Comparison of ENCODE assay signal across 13 cellular contexts in the genomic region with DNA sequence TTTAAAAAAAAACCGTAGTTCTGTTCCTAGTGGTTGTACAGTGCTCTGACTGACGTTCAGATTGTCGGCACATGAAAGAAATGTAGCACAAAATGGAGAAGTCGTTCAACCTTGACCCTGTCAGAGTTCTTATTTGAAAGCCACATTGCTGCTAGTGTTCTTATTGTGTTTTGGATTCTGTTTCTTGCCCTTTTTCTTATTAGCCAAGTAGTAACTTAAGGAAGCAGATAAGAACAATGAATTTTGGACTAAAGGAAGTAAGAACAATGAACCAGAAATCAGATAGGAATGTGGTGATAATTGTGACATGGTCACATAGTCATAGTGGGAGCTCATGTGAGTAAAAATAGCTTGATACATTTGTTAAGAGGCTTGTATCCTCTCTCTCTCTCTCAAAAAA. TPM values are rescaled to one million over a fixed set of nuclear protein-coding genes. Genes with fewer than 3 reads are reported as not detected.
DNase-seq lines count a peak whose midpoint lies in the region; ATAC-seq and TF ChIP-seq lines count a peak whose summit lies in the region.
"Had no signal": no experiment of that assay in that cellular context is flagged by ENCODE, and none has a peak within 500 bp of the region (broad histone marks: within the 10 kb centered on the region; RNA-seq: fewer than 3 reads in every experiment).

No MANE protein-coding gene starts in this region.

- no peak overlapping the region for H4K91ac ChIP-seq in IMR-90 (ENCODE audit: insufficient read depth, low read depth, low read length)

- H2AK5ac ChIP-seq in IMR-90 (ENCODE audit: low read depth, low read length), result no peak overlapping the region

- H4K20me1 ChIP-seq in IMR-90 (ENCODE audit: insufficient read depth, low read length), result no peaks in the 10 kb centered on the region

- no peak overlapping the region for H2AFZ ChIP-seq in IMR-90 (replicated peaks; ENCODE audit: low read length, poor library complexity)

- H3K4me3 ChIP-seq in BJ (ENCODE audit: low read depth, low read length), result no peak overlapping the region
- no peak overlapping the region for H3K4me3 ChIP-seq in IMR-90 (ENCODE audit: insufficient read depth, low read depth, low read length)
- H3K4me3 ChIP-seq: HAP-1 had no signal

- TF ChIP-seq CTCF in BJ (IDR thresholded peaks at IDR 0.05; ENCODE audit: insufficient read depth, low read depth, low read length) (no peak), IMR-90 (conservative IDR thresholded peaks at IDR 0.05; ENCODE audit: low read depth, low read length) (no peak)

- H3K4me1 ChIP-seq in IMR-90 (ENCODE audit: control insufficient read depth, insufficient read depth, low read length), result no peaks in the 10 kb centered on the region; the same call in 1 of the 2 replicates
- H3K4me1 ChIP-seq: HAP-1 had no signal

- H2BK120ac ChIP-seq in IMR-90 (ENCODE audit: low read depth, low read length), result no peak overlapping the region

- no peak for TF ChIP-seq RAD21 in IMR-90 (IDR thresholded peaks at IDR 0.05; ENCODE audit: low read length)

- no peak overlapping the region for H3K27ac ChIP-seq in IMR-90 (ENCODE audit: insufficient read depth, low read length)
- H3K27ac ChIP-seq: C4-2B had no signal

- H3K4me3 Mint-ChIP-seq in memory B cell, result no peak overlapping the region

- H3K9me3 Mint-ChIP-seq in memory B cell, result no peaks in the 10 kb centered on the region

- peaks cover 28% of the 10 kb centered on the region for H3K36me3 Mint-ChIP-seq in memory B cell

- DNase-seq in BJ (ENCODE audit: low read depth) (peak; percentile 13), IMR-90 (peak; percentile 13), dermis microvascular lymphatic vessel endothelial cell (ENCODE audit: low read depth in 2 of 2) (peak; percentile 41 to 91), memory B cell (ENCODE audit: low spot score in 2 of 2) (no peak), middle frontal gyrus (ENCODE audit: extremely low spot score, low spot score) (no peak)
- DNase-seq: activated CD4-positive, alpha-beta T cell treated with anti-CD3 and anti-CD28 coated beads for 4 hours; kidney; NCI-H2227 treated with DMSO at 0.1 percent for 48 hours had no signal

- H4K5ac ChIP-seq in IMR-90 (ENCODE audit: low read depth, low read length), result no peak overlapping the region

- H2BK20ac ChIP-seq in IMR-90 (ENCODE audit: low read depth, low read length), result no peak overlapping the region

- no peaks in the 10 kb centered on the region for H3K27me3 Mint-ChIP-seq in memory B cell

- no peak overlapping the region for H2BK5ac ChIP-seq in IMR-90 (ENCODE audit: low read depth, low read length, poor library complexity, severe bottlenecking)

- WGBS in IMR-90 (ENCODE audit: extremely low coverage in 2 of 2, insufficient read length in 1 of 2), 2 experiments, result 87% methylated on average over 3 of the region's 4 CpGs; no CpG with 5 or more reads in 1 of the 2 experiments

- no peak overlapping the region for H3K9ac ChIP-seq in IMR-90 (ENCODE audit: low read depth, low read length)

- peaks cover 4% of the 10 kb centered on the region for H3K4me1 Mint-ChIP-seq in memory B cell

- H3K14ac ChIP-seq in IMR-90 (replicated peaks; ENCODE audit: low read depth, low read length), result no peak overlapping the region

- H3K9me3 ChIP-seq in IMR-90 (ENCODE audit: control insufficient read depth, insufficient read depth, low read length), result no peaks in the 10 kb centered on the region
- H3K9me3 ChIP-seq: HAP-1 had no signal

- H4K8ac ChIP-seq in IMR-90 (ENCODE audit: low read depth in 2 of 2, low read length in 2 of 2), result no peak overlapping the region

- H3K9me1 ChIP-seq in IMR-90 (ENCODE audit: insufficient read depth, low read length), result no peaks in the 10 kb centered on the region

- TF ChIP-seq POLR2A in IMR-90 (IDR thresholded peaks at IDR 0.05; ENCODE audit: low read depth, low read length), result no peak

- peaks cover 0 to 2% of the 10 kb centered on the region in 2 experiments; a peak in 1 of 4 replicates for H3K79me1 ChIP-seq in IMR-90 (ENCODE audit: low read depth in 1 of 2, low read length in 2 of 2)

- ATAC-seq in IMR-90 (ENCODE audit: low read depth) (no peak), memory B cell (ENCODE audit: low read depth) (no peak), GM19455 (IDR thresholded peaks at IDR 0.05; ENCODE audit: unreplicated experiment) (no peak), HG02885 (IDR thresholded peaks at IDR 0.05; ENCODE audit: poor library complexity, unreplicated experiment) (no peak), HG02798 (IDR thresholded peaks at IDR 0.05; ENCODE audit: poor library complexity, unreplicated experiment) (no peak)

- dilution Hi-C loops in IMR-90 (cut with HindIII; ENCODE audit: low sequenced_read_pairs, unreplicated experiment), result no loop called here

- no peak overlapping the region for H3K56ac ChIP-seq in IMR-90 (ENCODE audit: extremely low read depth, insufficient read depth, low read length)

- no TSS peak for BruUV-seq in IMR-90 (replicated peaks; lab: Mats Ljungman, UMichigan)

- no peak overlapping the region for H2AK9ac ChIP-seq in IMR-90 (replicated peaks; ENCODE audit: low read depth, low read length, poor library complexity)

- POLR2A ChIA-PET in BJ (lab: Charles Lee), result no interaction called here
- POLR2A ChIA-PET in IMR-90 (lab: Charles Lee; ENCODE audit: unreplicated experiment), result no interaction called here

- peak overlapping the region; percentile 75 for H3K27ac Mint-ChIP-seq in memory B cell

- in situ Hi-C loops in IMR-90 (cut with MboI; ENCODE audit: low sequenced_read_pairs), result no loop called here

- H3K36me3 ChIP-seq in BJ (ENCODE audit: control insufficient read depth, insufficient read depth, low read length) (peaks cover 3% of the 10 kb centered on the region), IMR-90 (ENCODE audit: control insufficient read depth, insufficient read depth, low read length) (peaks cover 13% of the 10 kb centered on the region)

- H3K27me3 ChIP-seq in BJ (ENCODE audit: control insufficient read depth, insufficient read depth, low read length) (no peaks in the 10 kb centered on the region), IMR-90 (ENCODE audit: control insufficient read depth, insufficient read depth, low read length) (no peaks in the 10 kb centered on the region)

- no peak overlapping the region for H3K4me2 ChIP-seq in IMR-90 (ENCODE audit: low read depth, low read length)

- CTCF ChIA-PET in BJ (lab: Yijun Ruan, JAX), result interaction anchor here (1.2 to 4.4 kb wide), 5 partner anchors 10 to 143 kb away, joined by 3 to 29 read pairs (median 7); no protein-coding TSS in a partner anchor
- CTCF ChIA-PET in IMR-90 (lab: Yijun Ruan, JAX), result no interaction called here

- no peak overlapping the region for H3K23ac ChIP-seq in IMR-90 (ENCODE audit: low read depth, low read length)

- H3K18ac ChIP-seq in IMR-90 (ENCODE audit: low read depth, low read length), result no peak overlapping the region

- intact Hi-C loops in IMR-90 (cut with micrococcal nuclease), result no loop called here

- H2BK15ac ChIP-seq in IMR-90 (ENCODE audit: low read depth, low read length), result no peak overlapping the region

- H3K4ac ChIP-seq in IMR-90 (ENCODE audit: low read depth, low read length), result no peak overlapping the region

TF ChIP-seq in IMR-90, 13 proteins besides CTCF, POLR2A, EP300 and RAD21:
- TF ChIP-seq, protein P1, sequence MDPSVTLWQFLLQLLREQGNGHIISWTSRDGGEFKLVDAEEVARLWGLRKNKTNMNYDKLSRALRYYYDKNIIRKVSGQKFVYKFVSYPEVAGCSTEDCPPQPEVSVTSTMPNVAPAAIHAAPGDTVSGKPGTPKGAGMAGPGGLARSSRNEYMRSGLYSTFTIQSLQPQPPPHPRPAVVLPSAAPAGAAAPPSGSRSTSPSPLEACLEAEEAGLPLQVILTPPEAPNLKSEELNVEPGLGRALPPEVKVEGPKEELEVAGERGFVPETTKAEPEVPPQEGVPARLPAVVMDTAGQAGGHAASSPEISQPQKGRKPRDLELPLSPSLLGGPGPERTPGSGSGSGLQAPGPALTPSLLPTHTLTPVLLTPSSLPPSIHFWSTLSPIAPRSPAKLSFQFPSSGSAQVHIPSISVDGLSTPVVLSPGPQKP (IDR thresholded peaks at IDR 0.05; ENCODE audit: borderline replicate concordance, low read depth, low read length), result no peak
- TF ChIP-seq RCOR1 (IDR thresholded peaks at IDR 0.05; ENCODE audit: insufficient replicate concordance, low read length), result no peak
- TF ChIP-seq BHLHE40 (IDR thresholded peaks at IDR 0.05; ENCODE audit: low read depth, low read length), result no peak
- no peak for TF ChIP-seq MXI1 (IDR thresholded peaks at IDR 0.05; ENCODE audit: borderline replicate concordance, low read depth, low read length)
- no peak for TF ChIP-seq FOS (IDR thresholded peaks at IDR 0.05; ENCODE audit: low read depth, low read length)
- no peak for TF ChIP-seq MAFK (IDR thresholded peaks at IDR 0.05; ENCODE audit: low read depth, low read length)
- no peak for TF ChIP-seq CHD1 (IDR thresholded peaks at IDR 0.05; ENCODE audit: low read depth, low read length)

RNA-seq across cellular contexts. Expression of a gene that starts 45.9 kb away (rescaled TPM):
- polyA plus RNA-seq in BJ (2011; rRNA removed) (6.4 and 8.0 TPM in 2 replicates), IMR-90 (2012; rRNA removed) (8.6 and 9.8 TPM in 2 replicates)
- polyA minus RNA-seq in BJ (2011; rRNA and poly(A)+ RNA removed), result 3.3 and 6.3 TPM in 2 replicates
- total RNA-seq in IMR-90 (2012; rRNA removed) (4.1 and 4.7 TPM in 2 replicates), dermis microvascular lymphatic vessel endothelial cell (11.4 and 15.7 TPM in 2 replicates)
- 4.6 and 7.3 TPM in 2 replicates for polyA plus RNA-seq in IMR-90 (2012; cell fraction: cytosol; rRNA removed)
- polyA plus RNA-seq in IMR-90 (2012; cell fraction: nucleus; rRNA removed; ENCODE audit: low replicate concordance), result 2.1 and 3.8 TPM in 2 replicates

Comparison
In these comparisons a context has a peak if more than half of its experiments do, and no peak if none do; other contexts are left out.
1. DNase-seq: peak in BJ (single experiment), IMR-90 (single experiment) and dermis microvascular lymphatic vessel endothelial cell (2 of 2); none in memory B cell (0 of 2) and middle frontal gyrus (single experiment).